Comparison of ENCODE assay signal across 8 cellular contexts in genomic region chr1:23422313-23422877, GRCh38. TPM values are rescaled to one million over a fixed set of nuclear protein-coding genes. Genes with fewer than 3 reads are reported as not detected.
DNase-seq lines count a peak whose midpoint lies in the region; ATAC-seq, FAIRE-seq and TF ChIP-seq lines count a peak whose summit lies in the region.

No MANE protein-coding gene starts in this region.

- no peaks in the 10 kb centered on the region for H3K9me3 Mint-ChIP-seq in astrocyte (ENCODE audit: unreplicated experiment)

- H3K9ac ChIP-seq in astrocyte (ENCODE audit: low read length) = peak overlapping the region; percentile 27

- peaks cover 15% of the 10 kb centered on the region for H3K36me3 Mint-ChIP-seq in astrocyte (ENCODE audit: low read depth, unreplicated experiment)

- H4K20me1 ChIP-seq in astrocyte (ENCODE audit: insufficient read depth, low read length) = no peaks in the 10 kb centered on the region

- H3K27ac Mint-ChIP-seq in astrocyte (ENCODE audit: unreplicated experiment) = no peak overlapping the region

- peak overlapping the region; percentile 36 for H2AFZ ChIP-seq in astrocyte (ENCODE audit: low read depth, low read length)

- DNase-seq in GM04504 (ENCODE audit: low read depth) (peak; percentile 55), SKM-1 treated with dmso at 0.1 percent for 144 hours (lab: John Stamatoyannopoulos, UW; ENCODE audit: unreplicated experiment) (peak; percentile 14), astrocyte (ENCODE audit: low read depth) (peak; percentile 67), kidney glomerular epithelial cell (lab: John Stamatoyannopoulos, UW) (peak; percentile 24), G401 (ENCODE audit: low spot score) (no peak)
- peak; percentile 8 for DNase-seq in stimulated activated CD8-positive, alpha-beta memory T cell treated with anti-CD3 and anti-CD28 coated beads, Interleukin-7, amount 100 ng/mL, for 24 hours (ENCODE audit: low read depth)

- no peaks in the 10 kb centered on the region for H3K79me2 ChIP-seq in astrocyte (ENCODE audit: insufficient read depth, low read length)

- H3K9me3 ChIP-seq in astrocyte (ENCODE audit: insufficient read depth, low read depth, low read length) = no peaks in the 10 kb centered on the region

- peaks cover 63% of the 10 kb centered on the region for H3K27me3 Mint-ChIP-seq in astrocyte (ENCODE audit: low read depth, unreplicated experiment)

- in situ Hi-C loops in G401 (cut with HindIII; ENCODE audit: low sequenced_read_pairs) = no loop called here

- no peak overlapping the region for H3K27ac ChIP-seq in astrocyte (ENCODE audit: low read depth, low read length)

- no peaks in the 10 kb centered on the region for H3K36me3 ChIP-seq in astrocyte (ENCODE audit: insufficient read depth, low read length)

- ATAC-seq in GM21786 (IDR thresholded peaks at IDR 0.05; ENCODE audit: unreplicated experiment) (no peak), HG03354 (IDR thresholded peaks at IDR 0.05; ENCODE audit: poor library complexity, severe bottlenecking, unreplicated experiment) (no peak)

- H3K4me3 ChIP-seq in astrocyte (ENCODE audit: insufficient read depth, low read depth, low read length) = peak overlapping the region; percentile 8

- H3K4me1 Mint-ChIP-seq in astrocyte (ENCODE audit: low read depth, unreplicated experiment) = peaks cover 4% of the 10 kb centered on the region

- peak overlapping the region; percentile 57 for H3K4me2 ChIP-seq in astrocyte (ENCODE audit: low read length)

- peak; percentile 72 for FAIRE-seq in astrocyte (lab: Jason Lieb, UNC)

- no peaks in the 10 kb centered on the region for H3K27me3 ChIP-seq in astrocyte (ENCODE audit: insufficient read depth, low read length)

- peaks cover 17% of the 10 kb centered on the region for H3K4me1 ChIP-seq in astrocyte (ENCODE audit: insufficient read depth, low read length)

- no peak for TF ChIP-seq CTCF in astrocyte (IDR thresholded peaks at IDR 0.05; ENCODE audit: insufficient read depth, low read depth, low read length)

- H3K4me3 Mint-ChIP-seq in astrocyte (ENCODE audit: unreplicated experiment) = no peak overlapping the region

RNA-seq across cellular contexts. Expression of gene TCEA3, which starts 2.2 kb away (rescaled TPM):
- total RNA-seq in astrocyte = 3.3 and 3.4 TPM in 2 replicates
- 0.95 and 1.0 TPM in 2 replicates for total RNA-seq in G401 (2014; rRNA removed; shearing (Covaris generic))

RNA-seq across cellular contexts. Expression of gene ZNF436, which starts 52.8 kb away (rescaled TPM):
- 12.2 and 13.0 TPM in 2 replicates for total RNA-seq in astrocyte
- total RNA-seq in G401 (2014; rRNA removed; shearing (Covaris generic)) = 13.7 and 17.6 TPM in 2 replicates
